In genomic region chr20:53551719-53552571, GRCh38 we compare ENCODE assay signal across 1 cellular context.
A peak's percentile ranks its signal among the peaks of the same experiment; 100 is the strongest.
TF ChIP-seq lines count a peak whose summit lies in the region.
"Not testable (repeated sequence)": the region's sequence is repeated elsewhere in the genome, so short reads cannot be mapped to it uniquely, and the experiment has no call there.

No MANE protein-coding gene starts in this region.

TF ChIP-seq in HepG2, 621 proteins besides CTCF, POLR2A, EP300 and RAD21 (continued from another document and continues in another):
- TF ChIP-seq ARID4A (CRISPR knock-in tag; IDR thresholded peaks at IDR 0.05; ENCODE audit: borderline replicate concordance) = peak; percentile 77; the same call in 1 of the 2 replicates
- peak; percentile 58; the same call in 1 of the 2 replicates for TF ChIP-seq ETV5 (CRISPR knock-in tag; IDR thresholded peaks at IDR 0.05; ENCODE audit: borderline replicate concordance)
- peak; percentile 75 for TF ChIP-seq CEBPG (CRISPR knock-in tag; IDR thresholded peaks at IDR 0.05)
- peak; percentile 94 for TF ChIP-seq MED1 (CRISPR knock-in tag; IDR thresholded peaks at IDR 0.05)
- TF ChIP-seq SP1, NONO (IDR thresholded peaks at IDR 0.05): not testable (repeated sequence)
- TF ChIP-seq SP1 (CRISPR knock-in tag; IDR thresholded peaks at IDR 0.05) = peak; percentile 54; the same call in 1 of the 2 replicates
- peak; percentile 84; the same call in 1 of the 2 replicates for TF ChIP-seq ZNF605 (CRISPR knock-in tag; IDR thresholded peaks at IDR 0.05)
- TF ChIP-seq SP5 (CRISPR knock-in tag; IDR thresholded peaks at IDR 0.05; ENCODE audit: borderline replicate concordance, low read depth) = peak; percentile 65; the same call in 1 of the 2 replicates
- peak; percentile 52; the same call in 1 of the 2 replicates for TF ChIP-seq ZNF691 (CRISPR knock-in tag; IDR thresholded peaks at IDR 0.05; ENCODE audit: borderline replicate concordance, low read depth)
- TF ChIP-seq YEATS4 (CRISPR knock-in tag; IDR thresholded peaks at IDR 0.05; ENCODE audit: borderline replicate concordance) = peak; percentile 73; the same call in 1 of the 2 replicates
- peak; percentile 55; the same call in 1 of the 2 replicates for TF ChIP-seq THAP7 (CRISPR knock-in tag; IDR thresholded peaks at IDR 0.05)
- TF ChIP-seq PHF8 (CRISPR knock-in tag; IDR thresholded peaks at IDR 0.05) = peak; percentile 45
- peak; percentile 91 for TF ChIP-seq GATAD2A (CRISPR knock-in tag; IDR thresholded peaks at IDR 0.05)
- peak; percentile 78; the same call in 1 of the 2 replicates for TF ChIP-seq SPEN (CRISPR knock-in tag; IDR thresholded peaks at IDR 0.05; ENCODE audit: low read depth)
- peak; percentile 74; the same call in 1 of the 2 replicates for TF ChIP-seq FOXJ3 (CRISPR knock-in tag; IDR thresholded peaks at IDR 0.05; ENCODE audit: borderline replicate concordance)
- TF ChIP-seq MXD4 (CRISPR knock-in tag; IDR thresholded peaks at IDR 0.05) = peak; percentile 66
- TF ChIP-seq MYPOP (CRISPR knock-in tag; IDR thresholded peaks at IDR 0.05) = 0 out of 2 replicates have a peak, but pooled peaks have one; percentile 22
- 0 out of 2 replicates have a peak, but pooled peaks have one; percentile 13 for TF ChIP-seq NR2F2 (IDR thresholded peaks at IDR 0.05; ENCODE audit: borderline replicate concordance, low read depth)
- TF ChIP-seq ZNF263 (CRISPR knock-in tag; IDR thresholded peaks at IDR 0.05) = peak; percentile 69
- peak; percentile 37 for TF ChIP-seq STAG1 (CRISPR knock-in tag; IDR thresholded peaks at IDR 0.05)
- peak; percentile 59 for TF ChIP-seq NONO (CRISPR knock-in tag; conservative IDR thresholded peaks at IDR 0.05)
- peak; percentile 95 for TF ChIP-seq ASH2L (IDR thresholded peaks at IDR 0.05; ENCODE audit: insufficient read length, low read depth, low read length)
- peak; percentile 56; the same call in 1 of the 2 replicates for TF ChIP-seq HOXA5 (CRISPR knock-in tag; IDR thresholded peaks at IDR 0.05)
- TF ChIP-seq ERF (CRISPR knock-in tag; IDR thresholded peaks at IDR 0.05) = peak; percentile 88
- TF ChIP-seq ZNF251 (CRISPR knock-in tag; IDR thresholded peaks at IDR 0.05) = 0 out of 2 replicates have a peak, but pooled peaks have one; percentile 28
- TF ChIP-seq HNF1B (CRISPR knock-in tag; IDR thresholded peaks at IDR 0.05) = peak; percentile 99
- peak; percentile 88 for TF ChIP-seq ZNF501 (CRISPR knock-in tag; IDR thresholded peaks at IDR 0.05)
- TF ChIP-seq JUNB (CRISPR knock-in tag; IDR thresholded peaks at IDR 0.05; ENCODE audit: borderline replicate concordance) = peak; percentile 62; the same call in 1 of the 2 replicates
- TF ChIP-seq HOXA3 (CRISPR knock-in tag; IDR thresholded peaks at IDR 0.05) = peak; percentile 91
- TF ChIP-seq SOX13 (IDR thresholded peaks at IDR 0.05) = peak; percentile 56
- TF ChIP-seq SOX13 (CRISPR knock-in tag; conservative IDR thresholded peaks at IDR 0.05 in 1 of 2, IDR thresholded peaks at IDR 0.05 in 1 of 2) = peak; percentile 17 to 91; a peak in 3 of 4 replicates
- TF ChIP-seq SMAD1 (CRISPR knock-in tag; IDR thresholded peaks at IDR 0.05; ENCODE audit: borderline replicate concordance, low read depth) = 0 out of 2 replicates have a peak, but pooled peaks have one; percentile 22
- peak; percentile 100 for TF ChIP-seq ZNF770 (CRISPR knock-in tag; IDR thresholded peaks at IDR 0.05)
- TF ChIP-seq ZNF747 (CRISPR knock-in tag; IDR thresholded peaks at IDR 0.05; ENCODE audit: borderline replicate concordance) = peak; percentile 53; the same call in 1 of the 2 replicates
- peak; percentile 72; the same call in 1 of the 2 replicates for TF ChIP-seq MXD3 (CRISPR knock-in tag; IDR thresholded peaks at IDR 0.05)
- peak; percentile 70; the same call in 1 of the 2 replicates for TF ChIP-seq ZNF33B (CRISPR knock-in tag; IDR thresholded peaks at IDR 0.05)
- peak; percentile 73 for TF ChIP-seq IRF2 (CRISPR knock-in tag; IDR thresholded peaks at IDR 0.05)
- peak; percentile 26; the same call in 1 of the 2 replicates for TF ChIP-seq ZNF607 (CRISPR knock-in tag; IDR thresholded peaks at IDR 0.05; ENCODE audit: borderline replicate concordance)
- TF ChIP-seq ZNF33A (CRISPR knock-in tag; IDR thresholded peaks at IDR 0.05; ENCODE audit: borderline replicate concordance) = peak; percentile 90; the same call in 1 of the 2 replicates
- TF ChIP-seq RFXANK (CRISPR knock-in tag; IDR thresholded peaks at IDR 0.05) = peak; percentile 85
- peak; percentile 50; the same call in 1 of the 2 replicates for TF ChIP-seq DRAP1 (CRISPR knock-in tag; IDR thresholded peaks at IDR 0.05)
- 0 out of 2 replicates have a peak, but pooled peaks have one; percentile 53 for TF ChIP-seq THAP8 (CRISPR knock-in tag; IDR thresholded peaks at IDR 0.05; ENCODE audit: borderline replicate concordance)
- peak; percentile 79; the same call in 1 of the 2 replicates for TF ChIP-seq TSC22D2 (CRISPR knock-in tag; IDR thresholded peaks at IDR 0.05; ENCODE audit: borderline replicate concordance)
- peak; percentile 89 for TF ChIP-seq ZNF614 (CRISPR knock-in tag; IDR thresholded peaks at IDR 0.05; ENCODE audit: borderline replicate concordance)
- TF ChIP-seq AHDC1 (CRISPR knock-in tag; IDR thresholded peaks at IDR 0.05; ENCODE audit: borderline replicate concordance) = peak; percentile 42; the same call in 1 of the 2 replicates
